Comparison of ENCODE assay signal across 28 cellular contexts in the genomic region with DNA sequence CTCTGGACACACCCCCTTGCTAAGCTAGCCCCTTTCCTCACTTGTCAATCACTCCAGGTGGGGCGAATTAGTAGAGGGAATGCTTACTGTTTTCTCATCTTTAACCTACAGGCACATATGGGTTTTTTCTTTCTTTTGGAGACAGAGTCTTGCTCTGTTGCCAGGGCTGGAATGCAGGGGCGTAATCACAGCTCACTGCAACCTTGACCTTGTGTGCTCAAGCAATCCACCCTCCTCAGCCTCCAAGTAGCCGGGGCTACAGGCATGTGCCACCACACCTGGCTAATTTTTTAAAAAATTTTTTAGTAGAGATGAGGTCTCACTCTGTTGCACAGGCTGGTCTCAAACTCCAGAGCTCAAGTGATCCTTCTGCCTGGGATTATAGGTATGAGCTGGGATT. TPM values are rescaled to one million over a fixed set of nuclear protein-coding genes. Genes with fewer than 3 reads are reported as not detected.
"Had no signal": no experiment of that assay in that cellular context is flagged by ENCODE, and none has a peak within 500 bp of the region (broad histone marks: within the 10 kb centered on the region; RNA-seq: fewer than 3 reads in every experiment).

No MANE protein-coding gene starts in this region.

- H3K4me3 ChIP-seq: colonic mucosa, esophagus muscularis mucosa, gastroesophageal sphincter, heart left ventricle, hepatocyte, lower lobe of right lung, psoas muscle, skin epidermis, spleen had no signal

- H3K9me3 ChIP-seq: colonic mucosa, esophagus muscularis mucosa, gastroesophageal sphincter, heart left ventricle, lower lobe of right lung, psoas muscle, spleen had no signal

- H3K27ac Mint-ChIP-seq: dendritic cell treated with granulocyte-macrophage colony-stimulating factor and Interleukin-4, amounts not matched to agents 40 ng/mL and 50 ng/mL, for 4 days; immature natural killer cell; naive thymus-derived CD8-positive, alpha-beta T cell; nephron progenitor cell; stimulated activated memory B cell treated with anti-CD40 and anti-IgM and Interleukin-4, amounts not matched to agents 10 μg/mL and 1 μg/mL and 100 μg/mL, for 72 hours; type B pancreatic cell had no signal

- DNase-seq: colonic mucosa; effector memory CD4-positive, alpha-beta T cell; foreskin keratinocyte; heart left ventricle; immature natural killer cell; islet precursor cell; kidney glomerular epithelial cell; left colon; left ventricle myocardium superior; lower lobe of right lung; naive thymus-derived CD8-positive, alpha-beta T cell; nephron progenitor cell; nucleus accumbens; posterior cingulate gyrus; psoas muscle; right cardiac atrium; spleen; stimulated activated CD4-positive, alpha-beta T cell treated with anti-CD3 and anti-CD28 coated beads, Interleukin-4, amount 100 ng/mL, for 4 hours; stimulated activated naive CD8-positive, alpha-beta T cell treated with anti-CD3 and anti-CD28 coated beads, Interleukin-15, Interleukin-2, amounts not matched to agents 100 U/mL and 50 U/mL, for 24 hours had no signal

- ATAC-seq: foreskin keratinocyte; gastroesophageal sphincter; heart left ventricle; left colon; left ventricle myocardium superior; lower lobe of right lung; naive thymus-derived CD8-positive, alpha-beta T cell; psoas muscle; right cardiac atrium; stimulated activated memory B cell treated with anti-CD40 and anti-IgM and Interleukin-4, amounts not matched to agents 10 μg/mL and 1 μg/mL and 100 μg/mL, for 72 hours; stimulated activated naive CD8-positive, alpha-beta T cell treated with anti-CD3 and anti-CD28 coated beads, Interleukin-15, Interleukin-2, amounts not matched to agents 100 U/mL and 50 U/mL, for 24 hours had no signal

- H3K9me3 Mint-ChIP-seq: dendritic cell treated with granulocyte-macrophage colony-stimulating factor and Interleukin-4, amounts not matched to agents 40 ng/mL and 50 ng/mL, for 4 days; immature natural killer cell; naive thymus-derived CD8-positive, alpha-beta T cell; nephron progenitor cell; stimulated activated memory B cell treated with anti-CD40 and anti-IgM and Interleukin-4, amounts not matched to agents 10 μg/mL and 1 μg/mL and 100 μg/mL, for 72 hours; type B pancreatic cell had no signal

- H3K27me3 ChIP-seq: colonic mucosa, esophagus muscularis mucosa, foreskin keratinocyte, gastroesophageal sphincter, heart left ventricle, hepatocyte, spleen had no signal

- H3K79me2 ChIP-seq: hepatocyte had no signal

- H3K4me2 ChIP-seq: hepatocyte had no signal

- H3K27ac ChIP-seq: colonic mucosa, esophagus muscularis mucosa, foreskin keratinocyte, gastroesophageal sphincter, heart left ventricle, hepatocyte, lower lobe of right lung, psoas muscle, skin epidermis, spleen had no signal

- H3K36me3 ChIP-seq: colonic mucosa had no signal

- H2AFZ ChIP-seq: hepatocyte had no signal

- H3K4me3 Mint-ChIP-seq: dendritic cell treated with granulocyte-macrophage colony-stimulating factor and Interleukin-4, amounts not matched to agents 40 ng/mL and 50 ng/mL, for 4 days; immature natural killer cell; naive thymus-derived CD8-positive, alpha-beta T cell; nephron progenitor cell; stimulated activated memory B cell treated with anti-CD40 and anti-IgM and Interleukin-4, amounts not matched to agents 10 μg/mL and 1 μg/mL and 100 μg/mL, for 72 hours; type B pancreatic cell had no signal

- H3K27me3 Mint-ChIP-seq: dendritic cell treated with granulocyte-macrophage colony-stimulating factor and Interleukin-4, amounts not matched to agents 40 ng/mL and 50 ng/mL, for 4 days; naive thymus-derived CD8-positive, alpha-beta T cell; stimulated activated memory B cell treated with anti-CD40 and anti-IgM and Interleukin-4, amounts not matched to agents 10 μg/mL and 1 μg/mL and 100 μg/mL, for 72 hours; type B pancreatic cell had no signal

- H3K4me1 ChIP-seq: colonic mucosa, esophagus muscularis mucosa, foreskin keratinocyte, gastroesophageal sphincter, heart left ventricle, lower lobe of right lung, psoas muscle had no signal

- H3K36me3 Mint-ChIP-seq: stimulated activated memory B cell treated with anti-CD40 and anti-IgM and Interleukin-4, amounts not matched to agents 10 μg/mL and 1 μg/mL and 100 μg/mL, for 72 hours; type B pancreatic cell had no signal

RNA-seq across cellular contexts. Expression of gene RHBDL3, which starts 38.8 kb away (rescaled TPM):
- total RNA-seq: epithelial cell of proximal tubule; foreskin keratinocyte; naive thymus-derived CD8-positive, alpha-beta T cell; renal cortical epithelial cell had no signal
- polyA plus RNA-seq: immature natural killer cell; naive thymus-derived CD8-positive, alpha-beta T cell had no signal
